In genomic region chr9:105449081-105449480, GRCh38 we compare ENCODE assay signal across 8 cellular contexts. TPM values are rescaled to one million over a fixed set of nuclear protein-coding genes. Genes with fewer than 3 reads are reported as not detected.
DNase-seq lines count a peak whose midpoint lies in the region; ATAC-seq and TF ChIP-seq lines count a peak whose summit lies in the region.

No MANE protein-coding gene starts in this region.

- ATAC-seq in GM19324 (IDR thresholded peaks at IDR 0.05; ENCODE audit: low FRiP score, unreplicated experiment), result no peak
- ATAC-seq in HG02870 (IDR thresholded peaks at IDR 0.05; ENCODE audit: unreplicated experiment), result no peak
- no peak for ATAC-seq in mucosa of descending colon

- peaks cover 7% of the 10 kb centered on the region for H3K36me3 ChIP-seq in MG63
- no peaks in the 10 kb centered on the region for H3K36me3 ChIP-seq in mucosa of descending colon (ENCODE audit: low read depth)

- BruUV-seq in Calu3 (replicated peaks; lab: Mats Ljungman, UMichigan), result TSS peak; percentile 43

- H3K27ac Mint-ChIP-seq in Calu3 (ENCODE audit: unreplicated experiment) (no peak overlapping the region), chondrocyte (ENCODE audit: unreplicated experiment) (peak overlapping the region; percentile 94), nephron progenitor cell (peak overlapping the region; percentile 89)

- H3K27me3 ChIP-seq in MG63, result no peaks in the 10 kb centered on the region

- intact Hi-C loops in Calu3 (cut with micrococcal nuclease; ENCODE audit: unreplicated experiment) (no loop called here), mucosa of descending colon (cut with DNase I, micrococcal nuclease) (no loop called here)

- no peak for TF ChIP-seq CTCF in Calu3 (IDR thresholded peaks at IDR 0.05; ENCODE audit: unreplicated experiment)
- TF ChIP-seq CTCF in chondrocyte (IDR thresholded peaks at IDR 0.05), result no peak
- no peak for TF ChIP-seq CTCF in nephron progenitor cell (IDR thresholded peaks at IDR 0.05)
- TF ChIP-seq CTCF in mucosa of descending colon (IDR thresholded peaks at IDR 0.05), result no peak

- H3K4me3 ChIP-seq in MG63 (peak overlapping the region; percentile 80), mucosa of descending colon (no peak overlapping the region)

- peaks cover 10% of the 10 kb centered on the region for H3K4me1 ChIP-seq in mucosa of descending colon (ENCODE audit: low read depth)

- H3K4me1 Mint-ChIP-seq in Calu3 (ENCODE audit: low read depth, unreplicated experiment) (peaks cover 11% of the 10 kb centered on the region), chondrocyte (ENCODE audit: low read depth) (peaks cover 38% of the 10 kb centered on the region), nephron progenitor cell (peaks cover 64% of the 10 kb centered on the region)

- H3K36me3 Mint-ChIP-seq in Calu3 (ENCODE audit: insufficient read depth, unreplicated experiment), result peaks cover 15% of the 10 kb centered on the region
- no peaks in the 10 kb centered on the region for H3K36me3 Mint-ChIP-seq in chondrocyte (ENCODE audit: low read depth)
- H3K36me3 Mint-ChIP-seq in nephron progenitor cell (ENCODE audit: low read depth), result peaks cover 20% of the 10 kb centered on the region

- H3K9me3 Mint-ChIP-seq in Calu3 (ENCODE audit: low read depth, unreplicated experiment) (no peaks in the 10 kb centered on the region), chondrocyte (ENCODE audit: low read depth) (no peaks in the 10 kb centered on the region), nephron progenitor cell (peaks cover 3% of the 10 kb centered on the region)

- no peaks in the 10 kb centered on the region for H3K27me3 Mint-ChIP-seq in Calu3 (ENCODE audit: unreplicated experiment)
- no peaks in the 10 kb centered on the region for H3K27me3 Mint-ChIP-seq in chondrocyte (ENCODE audit: low read depth)
- peaks cover 7% of the 10 kb centered on the region for H3K27me3 Mint-ChIP-seq in nephron progenitor cell (ENCODE audit: low read depth, poor library complexity)

- CTCF ChIA-PET in Calu3 (lab: Charles Lee), result no interaction called here

- no peak for DNase-seq in Calu3
- no peak for DNase-seq in MG63
- no peak for DNase-seq in chondrocyte (ENCODE audit: low spot score)
- DNase-seq in nephron progenitor cell, result no peak
- DNase-seq in NCI-H1436 (lab: John Stamatoyannopoulos, UW), result no peak
- no peak for DNase-seq in mucosa of descending colon

- no peaks in the 10 kb centered on the region for H3K9me3 ChIP-seq in MG63
- no peaks in the 10 kb centered on the region for H3K9me3 ChIP-seq in mucosa of descending colon

- H3K4me3 Mint-ChIP-seq in Calu3 (ENCODE audit: low read depth, unreplicated experiment), result peak overlapping the region; percentile 72
- H3K4me3 Mint-ChIP-seq in chondrocyte (ENCODE audit: unreplicated experiment), result peak overlapping the region; percentile 79
- peak overlapping the region; percentile 93 for H3K4me3 Mint-ChIP-seq in nephron progenitor cell

RNA-seq across cellular contexts. Expression of gene FSD1L, which starts 1.2 kb away (rescaled TPM):
- total RNA-seq in Calu3 (2022), result 3.4 and 3.6 TPM in 2 replicates
- total RNA-seq in MG63 (2014; rRNA removed; shearing (Covaris generic); ENCODE audit: low replicate concordance), result 2.1 and 7.4 TPM in 2 replicates
- 5.6 to 8.0 TPM (median 5.7 TPM) in 3 replicates for total RNA-seq in chondrocyte
- 1 to 10 TPM; 7.8 to 9.9 (median 9.9) TPM for total RNA-seq in mucosa of descending colon
